39 cellular contexts compared by ENCODE assay signal in genomic region chr10:29259498-29259897, GRCh38. TPM values are rescaled to one million over a fixed set of nuclear protein-coding genes. Genes with fewer than 3 reads are reported as not detected.
"Had no signal": no experiment of that assay in that cellular context is flagged by ENCODE, and none has a peak within 500 bp of the region (broad histone marks: within the 10 kb centered on the region; RNA-seq: fewer than 3 reads in every experiment).

No MANE protein-coding gene starts in this region.

- H3K36me3 ChIP-seq: adrenal gland, colonic mucosa, esophagus squamous epithelium, gastroesophageal sphincter, WERI-Rb-1 had no signal

- H3K27me3 ChIP-seq: adrenal gland, body of pancreas, colonic mucosa had no signal

- H3K4me1 ChIP-seq: colonic mucosa, esophagus squamous epithelium had no signal

- ATAC-seq: activated CD4-positive, CD25-positive, alpha-beta regulatory T cell treated with anti-CD3 and anti-CD28 coated beads, Interleukin-2, amount 50 U/mL, for 24 hours; activated CD8-positive, alpha-beta T cell treated with anti-CD3 and anti-CD28 coated beads for 36 hours; activated naive CD8-positive, alpha-beta T cell treated with anti-CD3 and anti-CD28 coated beads, Interleukin-2, amount 50 U/mL, for 24 hours; body of pancreas; gastroesophageal sphincter; T-helper 17 cell had no signal

- H3K4me3 Mint-ChIP-seq: activated B cell treated with CpG ODN at 0.5 μM for 24 hours; activated CD8-positive, alpha-beta T cell treated with anti-CD3 and anti-CD28 coated beads for 36 hours; activated naive CD4-positive, alpha-beta T cell treated with anti-CD3 and anti-CD28 coated beads for 36 hours; activated naive CD4-positive, alpha-beta T cell treated with anti-CD3 and anti-CD28 coated beads, Interleukin-2, amount 50 U/mL, for 24 hours; activated naive CD8-positive, alpha-beta T cell treated with anti-CD3 and anti-CD28 coated beads for 36 hours; activated naive CD8-positive, alpha-beta T cell treated with anti-CD3 and anti-CD28 coated beads, Interleukin-2, amount 50 U/mL, for 24 hours; activated T-helper 1 cell treated with anti-CD3 and anti-CD28 coated beads, Interleukin-12 subunit alpha, Interleukin-12 subunit beta, Interleukin-2, Interleukin-4 antibody, amounts not matched to agents 30 ng/mL and 10 ng/mL and 1 ng/mL, durations not matched to agents 14 hours and 24 hours and 36 hours; T-helper 17 cell; T-helper 2 cell treated with Interferon-gamma antibody and Interleukin-4, amounts not matched to agents 5 μg/mL and 100 μg/mL, for 36 hours had no signal

- DNase-seq: activated B cell treated with CpG ODN at 0.5 μM for 24 hours; activated CD4-positive, alpha-beta T cell treated with anti-CD3 and anti-CD28 coated beads for 48 hours; activated CD4-positive, alpha-beta T cell treated with anti-CD3 and anti-CD28 coated beads, Interleukin-2, amount 50 U/mL, for 1 hour; activated CD4-positive, alpha-beta T cell treated with anti-CD3 and anti-CD28 coated beads, Interleukin-2, amount 50 U/mL, for 48 hours; activated CD8-positive, alpha-beta memory T cell treated with anti-CD3 and anti-CD28 coated beads for 24 hours; activated CD8-positive, alpha-beta T cell treated with anti-CD3 and anti-CD28 coated beads for 36 hours; activated effector memory CD4-positive, alpha-beta T cell treated with anti-CD3 and anti-CD28 coated beads, Interleukin-2, amount 50 U/mL, for 16 hours; activated naive CD4-positive, alpha-beta T cell treated with anti-CD3 and anti-CD28 coated beads for 36 hours; activated naive CD8-positive, alpha-beta T cell treated with anti-CD3 and anti-CD28 coated beads for 36 hours; activated naive CD8-positive, alpha-beta T cell treated with anti-CD3 and anti-CD28 coated beads, Interleukin-2, amount 50 U/mL, for 24 hours; activated T-cell treated with anti-CD3 and anti-CD28 coated beads, Interleukin-2, amount 50 U/mL, for 1 hour; activated T-cell treated with anti-CD3 and anti-CD28 coated beads, Interleukin-2, amount 50 U/mL, for 48 hours; adrenal gland; amygdala; aorta; body of pancreas; central memory CD4-positive, alpha-beta T cell; cerebellar nuclear complex; colonic mucosa; effector CD8-positive, alpha-beta T cell; esophagus squamous epithelium; foreskin melanocyte; T-helper 1 cell; T-helper 17 cell; T1000; WERI-Rb-1 had no signal

- H3K9me3 ChIP-seq: adrenal gland, body of pancreas, colonic mucosa, esophagus squamous epithelium had no signal

- H3K9me3 Mint-ChIP-seq: activated B cell treated with CpG ODN at 0.5 μM for 24 hours; activated CD8-positive, alpha-beta T cell treated with anti-CD3 and anti-CD28 coated beads for 36 hours; activated naive CD4-positive, alpha-beta T cell treated with anti-CD3 and anti-CD28 coated beads for 36 hours; activated naive CD4-positive, alpha-beta T cell treated with anti-CD3 and anti-CD28 coated beads, Interleukin-2, amount 50 U/mL, for 24 hours; activated naive CD8-positive, alpha-beta T cell treated with anti-CD3 and anti-CD28 coated beads for 36 hours; activated naive CD8-positive, alpha-beta T cell treated with anti-CD3 and anti-CD28 coated beads, Interleukin-2, amount 50 U/mL, for 24 hours; activated T-helper 1 cell treated with anti-CD3 and anti-CD28 coated beads, Interleukin-12 subunit alpha, Interleukin-12 subunit beta, Interleukin-2, Interleukin-4 antibody, amounts not matched to agents 30 ng/mL and 10 ng/mL and 1 ng/mL, durations not matched to agents 14 hours and 24 hours and 36 hours; activated T-helper 2 cell treated with anti-CD3 and anti-CD28 coated beads, Interferon-gamma antibody, Interleukin-2, Interleukin-4, amounts not matched to agents 10 μg/mL and 5 μg/mL and 100 μg/mL, durations not matched to agents 14 hours and 24 hours and 36 hours; T-helper 2 cell treated with Interferon-gamma antibody and Interleukin-4, amounts not matched to agents 5 μg/mL and 100 μg/mL, for 36 hours had no signal

- FAIRE-seq: endothelial cell of umbilical vein had no signal

- H3K4me3 ChIP-seq: adrenal gland, body of pancreas, colonic mucosa, esophagus squamous epithelium, gastroesophageal sphincter had no signal

- H3K4me1 Mint-ChIP-seq: activated B cell treated with CpG ODN at 0.5 μM for 24 hours; activated naive CD4-positive, alpha-beta T cell treated with anti-CD3 and anti-CD28 coated beads, Interleukin-2, amount 50 U/mL, for 24 hours; activated naive CD8-positive, alpha-beta T cell treated with anti-CD3 and anti-CD28 coated beads for 36 hours; activated naive CD8-positive, alpha-beta T cell treated with anti-CD3 and anti-CD28 coated beads, Interleukin-2, amount 50 U/mL, for 24 hours; T-helper 17 cell had no signal

- H3K36me3 Mint-ChIP-seq: activated naive CD4-positive, alpha-beta T cell treated with anti-CD3 and anti-CD28 coated beads, Interleukin-2, amount 50 U/mL, for 24 hours; activated naive CD8-positive, alpha-beta T cell treated with anti-CD3 and anti-CD28 coated beads for 36 hours had no signal

- H3K27ac ChIP-seq: adrenal gland, body of pancreas, colonic mucosa, epithelial cell of prostate, esophagus squamous epithelium, gastroesophageal sphincter, WERI-Rb-1 had no signal

- H3K27ac Mint-ChIP-seq: activated B cell treated with CpG ODN at 0.5 μM for 24 hours; activated CD8-positive, alpha-beta T cell treated with anti-CD3 and anti-CD28 coated beads for 36 hours; activated naive CD4-positive, alpha-beta T cell treated with anti-CD3 and anti-CD28 coated beads for 36 hours; activated naive CD4-positive, alpha-beta T cell treated with anti-CD3 and anti-CD28 coated beads, Interleukin-2, amount 50 U/mL, for 24 hours; activated naive CD8-positive, alpha-beta T cell treated with anti-CD3 and anti-CD28 coated beads for 36 hours; activated naive CD8-positive, alpha-beta T cell treated with anti-CD3 and anti-CD28 coated beads, Interleukin-2, amount 50 U/mL, for 24 hours; activated T-helper 1 cell treated with anti-CD3 and anti-CD28 coated beads, Interleukin-12 subunit alpha, Interleukin-12 subunit beta, Interleukin-2, Interleukin-4 antibody, amounts not matched to agents 30 ng/mL and 10 ng/mL and 1 ng/mL, durations not matched to agents 14 hours and 24 hours and 36 hours; activated T-helper 2 cell treated with anti-CD3 and anti-CD28 coated beads, Interferon-gamma antibody, Interleukin-2, Interleukin-4, amounts not matched to agents 10 μg/mL and 5 μg/mL and 100 μg/mL, durations not matched to agents 14 hours and 24 hours and 36 hours; T-helper 17 cell; T-helper 2 cell treated with Interferon-gamma antibody and Interleukin-4, amounts not matched to agents 5 μg/mL and 100 μg/mL, for 36 hours had no signal

RNA-seq across cellular contexts. Expression of gene LYZL1, which starts 29.4 kb away (rescaled TPM):
- total RNA-seq: activated B cell treated with CpG ODN at 0.5 μM for 24 hours; activated CD8-positive, alpha-beta T cell treated with anti-CD3 and anti-CD28 coated beads for 36 hours; activated naive CD4-positive, alpha-beta T cell treated with anti-CD3 and anti-CD28 coated beads for 36 hours; activated naive CD8-positive, alpha-beta T cell treated with anti-CD3 and anti-CD28 coated beads for 36 hours; activated T-helper 1 cell treated with anti-CD3 and anti-CD28 coated beads, Interleukin-12 subunit alpha, Interleukin-12 subunit beta, Interleukin-2, Interleukin-4 antibody, amounts not matched to agents 30 ng/mL and 10 ng/mL and 1 ng/mL, durations not matched to agents 14 hours and 24 hours and 36 hours; activated T-helper 2 cell treated with anti-CD3 and anti-CD28 coated beads, Interferon-gamma antibody, Interleukin-2, Interleukin-4, amounts not matched to agents 10 μg/mL and 5 μg/mL and 100 μg/mL, durations not matched to agents 14 hours and 24 hours and 36 hours; adrenal gland; aorta; body of pancreas; colonic mucosa; dermis microvascular lymphatic vessel endothelial cell; endothelial cell of umbilical vein; esophagus squamous epithelium; fibroblast of lung; fibroblast of villous mesenchyme; gastroesophageal sphincter; glomerular endothelial cell; T-helper 17 cell had no signal
- polyA plus RNA-seq: adrenal gland, aorta, endothelial cell of umbilical vein, esophagus, fibroblast of lung had no signal
